38 cellular contexts compared by ENCODE assay signal in the genomic region with DNA sequence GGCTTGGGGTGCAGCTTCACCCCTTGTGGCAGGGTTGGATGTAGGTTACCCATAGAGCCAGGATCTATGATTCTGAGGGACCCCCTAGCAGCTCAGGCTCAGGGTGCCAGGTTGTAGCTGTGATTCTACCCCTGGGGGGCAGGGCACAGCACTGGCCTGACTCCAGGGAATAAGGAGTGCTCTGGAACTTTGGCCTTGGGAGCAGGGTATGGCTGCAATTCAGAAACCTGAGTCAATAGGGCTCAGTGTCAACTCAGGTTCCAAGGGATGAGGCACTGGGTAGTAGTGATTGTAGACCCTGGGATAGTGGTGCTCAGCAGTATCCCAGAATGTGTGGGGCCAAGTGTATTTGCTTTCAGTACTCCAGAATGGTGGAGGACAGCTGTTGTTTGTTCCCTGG. TPM values are rescaled to one million over a fixed set of nuclear protein-coding genes. Genes with fewer than 3 reads are reported as not detected.
"Had no signal": no experiment of that assay in that cellular context is flagged by ENCODE, and none has a peak within 500 bp of the region (broad histone marks: within the 10 kb centered on the region; RNA-seq: fewer than 3 reads in every experiment).

No MANE protein-coding gene starts in this region.

- H3K4me1 Mint-ChIP-seq: activated B cell treated with CpG ODN at 0.5 μM for 24 hours; activated CD4-positive, alpha-beta T cell treated with anti-CD3 and anti-CD28 coated beads, Interleukin-2, amount 10 ng/mL, durations not matched to agents 24 days and 14 days; activated naive CD8-positive, alpha-beta T cell treated with anti-CD3 and anti-CD28 coated beads for 36 hours; activated T-helper 17 cell treated with anti-CD3 and anti-CD28 coated beads, Interleukin-2, amount 50 U/mL, for 72 hours; brain had no signal

- H3K27ac Mint-ChIP-seq: activated B cell treated with CpG ODN at 0.5 μM for 24 hours; activated CD4-positive, alpha-beta memory T cell treated with anti-CD3 and anti-CD28 coated beads for 36 hours; activated CD4-positive, alpha-beta T cell treated with anti-CD3 and anti-CD28 coated beads, Interleukin-2, amount 10 ng/mL, durations not matched to agents 24 days and 14 days; activated CD8-positive, alpha-beta T cell treated with anti-CD3 and anti-CD28 coated beads for 36 hours; activated naive CD4-positive, alpha-beta T cell treated with anti-CD3 and anti-CD28 coated beads for 36 hours; activated naive CD4-positive, alpha-beta T cell treated with anti-CD3 and anti-CD28 coated beads, Interleukin-2, amount 50 U/mL, for 72 hours; activated naive CD8-positive, alpha-beta T cell treated with anti-CD3 and anti-CD28 coated beads for 36 hours; activated T-cell treated with anti-CD3 and anti-CD28 coated beads, Interleukin-2, amount 50 U/mL, for 72 hours; activated T-helper 1 cell treated with anti-CD3 and anti-CD28 coated beads, Interleukin-12 subunit alpha, Interleukin-12 subunit beta, Interleukin-2, Interleukin-4 antibody, amounts not matched to agents 30 ng/mL and 10 ng/mL and 1 ng/mL, durations not matched to agents 14 hours and 24 hours and 36 hours; activated T-helper 17 cell treated with anti-CD3 and anti-CD28 coated beads, Interleukin-2, amount 50 U/mL, for 72 hours; brain; T-helper 1 cell treated with Interleukin-12 subunit alpha and Interleukin-12 subunit beta and Interleukin-4 antibody, amounts not matched to agents 30 μg/mL and 1 μg/mL, for 36 hours; T-helper 2 cell treated with Interferon-gamma antibody and Interleukin-4, amounts not matched to agents 5 μg/mL and 100 μg/mL, for 36 hours had no signal

- ATAC-seq: activated CD8-positive, alpha-beta T cell treated with anti-CD3 and anti-CD28 coated beads for 36 hours; activated naive CD4-positive, alpha-beta T cell treated with anti-CD3 and anti-CD28 coated beads, Interleukin-2, amount 50 U/mL, for 72 hours; activated T-cell treated with anti-CD3 and anti-CD28 coated beads, Interleukin-2, amount 50 U/mL, for 4 hours; activated T-cell treated with anti-CD3 and anti-CD28 coated beads, Interleukin-2, amount 50 U/mL, for 72 hours; activated T-helper 17 cell treated with anti-CD3 and anti-CD28 coated beads, Interleukin-2, amount 50 U/mL, for 72 hours had no signal

- H3K27ac ChIP-seq: adrenal gland, cardiac muscle cell, VCaP had no signal

- H3K4me3 ChIP-seq: adrenal gland, cardiac muscle cell had no signal

- H3K4me1 ChIP-seq: adrenal gland had no signal

- DNase-seq: activated B cell treated with CpG ODN at 0.5 μM for 24 hours; activated CD4-positive, alpha-beta memory T cell treated with anti-CD3 and anti-CD28 coated beads for 36 hours; activated CD4-positive, alpha-beta T cell treated with anti-CD3 and anti-CD28 coated beads for 4 hours; activated CD4-positive, alpha-beta T cell treated with anti-CD3 and anti-CD28 coated beads, Interleukin-2, amount 10 ng/mL, durations not matched to agents 24 days and 14 days; activated CD4-positive, alpha-beta T cell treated with anti-CD3 and anti-CD28 coated beads, Interleukin-2, amount 50 U/mL, for 1 hour; activated CD4-positive, alpha-beta T cell treated with anti-CD3 and anti-CD28 coated beads, Interleukin-2, amount 50 U/mL, for 4 hours; activated CD4-positive, CD25-positive, alpha-beta regulatory T cell treated with anti-CD3 and anti-CD28 coated beads, Interleukin-2, amount 50 U/mL, for 72 hours; activated CD8-positive, alpha-beta memory T cell treated with anti-CD3 and anti-CD28 coated beads, Interleukin-2, amount 50 U/mL, for 4 hours; activated CD8-positive, alpha-beta T cell treated with anti-CD3 and anti-CD28 coated beads for 36 hours; activated effector memory CD4-positive, alpha-beta T cell treated with anti-CD3 and anti-CD28 coated beads, Interleukin-2, amount 50 U/mL, for 16 hours; activated gamma-delta T cell treated with Interleukin-2 at 50 U/mL for 16 hours; activated naive CD4-positive, alpha-beta T cell; activated naive CD4-positive, alpha-beta T cell treated with anti-CD3 and anti-CD28 coated beads for 36 hours; activated naive CD4-positive, alpha-beta T cell treated with anti-CD3 and anti-CD28 coated beads, Interleukin-2, amount 50 U/mL, for 16 hours; activated naive CD8-positive, alpha-beta T cell treated with anti-CD3 and anti-CD28 coated beads for 36 hours; activated T-cell treated with anti-CD3 and anti-CD28 coated beads for 4 hours; activated T-cell treated with anti-CD3 and anti-CD28 coated beads, Interleukin-2, amount 50 U/mL, for 1 hour; activated T-cell treated with anti-CD3 and anti-CD28 coated beads, Interleukin-2, amount 50 U/mL, for 4 hours; activated T-cell treated with anti-CD3 and anti-CD28 coated beads, Interleukin-2, amount 50 U/mL, for 72 hours; adrenal gland; amniotic stem cell; aorta; central memory CD4-positive, alpha-beta T cell; SW 1271; T-helper 1 cell; T-helper 2 cell; T-helper 9 cell had no signal

- H3K27me3 Mint-ChIP-seq: brain had no signal

- H3K4me3 Mint-ChIP-seq: activated B cell treated with CpG ODN at 0.5 μM for 24 hours; activated CD4-positive, alpha-beta memory T cell treated with anti-CD3 and anti-CD28 coated beads for 36 hours; activated CD4-positive, alpha-beta T cell treated with anti-CD3 and anti-CD28 coated beads, Interleukin-2, amount 10 ng/mL, durations not matched to agents 24 days and 14 days; activated CD8-positive, alpha-beta T cell treated with anti-CD3 and anti-CD28 coated beads for 36 hours; activated naive CD4-positive, alpha-beta T cell treated with anti-CD3 and anti-CD28 coated beads for 36 hours; activated naive CD8-positive, alpha-beta T cell treated with anti-CD3 and anti-CD28 coated beads for 36 hours; activated T-cell treated with anti-CD3 and anti-CD28 coated beads, Interleukin-2, amount 50 U/mL, for 4 hours; activated T-cell treated with anti-CD3 and anti-CD28 coated beads, Interleukin-2, amount 50 U/mL, for 72 hours; activated T-helper 1 cell treated with anti-CD3 and anti-CD28 coated beads, Interleukin-12 subunit alpha, Interleukin-12 subunit beta, Interleukin-2, Interleukin-4 antibody, amounts not matched to agents 30 ng/mL and 10 ng/mL and 1 ng/mL, durations not matched to agents 14 hours and 24 hours and 36 hours; activated T-helper 17 cell treated with anti-CD3 and anti-CD28 coated beads, Interleukin-2, amount 50 U/mL, for 72 hours; brain; T-helper 1 cell treated with Interleukin-12 subunit alpha and Interleukin-12 subunit beta and Interleukin-4 antibody, amounts not matched to agents 30 μg/mL and 1 μg/mL, for 36 hours; T-helper 2 cell treated with Interferon-gamma antibody and Interleukin-4, amounts not matched to agents 5 μg/mL and 100 μg/mL, for 36 hours had no signal

- FAIRE-seq: bronchial epithelial cell, TTC549 had no signal

- H3K27me3 ChIP-seq: adrenal gland, cardiac muscle cell had no signal

- H3K36me3 ChIP-seq: adrenal gland, cardiac muscle cell had no signal

RNA-seq across cellular contexts. Expression of a gene that starts 8.6 kb away (rescaled TPM):
- total RNA-seq: activated B cell treated with CpG ODN at 0.5 μM for 24 hours; activated CD4-positive, alpha-beta memory T cell treated with anti-CD3 and anti-CD28 coated beads for 36 hours; activated CD4-positive, alpha-beta T cell treated with anti-CD3 and anti-CD28 coated beads, Interleukin-2, amount 10 ng/mL, durations not matched to agents 24 days and 14 days; activated CD8-positive, alpha-beta memory T cell treated with anti-CD3 and anti-CD28 coated beads for 36 hours; activated CD8-positive, alpha-beta T cell treated with anti-CD3 and anti-CD28 coated beads for 36 hours; activated naive CD4-positive, alpha-beta T cell treated with anti-CD3 and anti-CD28 coated beads for 36 hours; activated naive CD4-positive, alpha-beta T cell treated with anti-CD3 and anti-CD28 coated beads, Interleukin-2, amount 50 U/mL, for 72 hours; activated naive CD8-positive, alpha-beta T cell treated with anti-CD3 and anti-CD28 coated beads for 36 hours; activated T-cell treated with anti-CD3 and anti-CD28 coated beads, Interleukin-2, amount 50 U/mL, for 4 hours; activated T-cell treated with anti-CD3 and anti-CD28 coated beads, Interleukin-2, amount 50 U/mL, for 72 hours; activated T-helper 1 cell treated with anti-CD3 and anti-CD28 coated beads, Interleukin-12 subunit alpha, Interleukin-12 subunit beta, Interleukin-2, Interleukin-4 antibody, amounts not matched to agents 30 ng/mL and 10 ng/mL and 1 ng/mL, durations not matched to agents 14 hours and 24 hours and 36 hours; activated T-helper 17 cell treated with anti-CD3 and anti-CD28 coated beads, Interleukin-2, amount 50 U/mL, for 72 hours; bronchial epithelial cell; cardiac muscle cell had no signal
